9 cellular contexts compared by ENCODE assay signal in genomic region chr12:74953697-74954096, GRCh38.
"Had no signal": no experiment of that assay in that cellular context is flagged by ENCODE, and none has a peak within 500 bp of the region (broad histone marks: within the 10 kb centered on the region; RNA-seq: fewer than 3 reads in every experiment).

No MANE protein-coding gene starts in this region.

- H3K9me3 ChIP-seq: HAP-1 had no signal

- DNase-seq: GM23248, GOT3, H7, HFFc6, IMR-90 had no signal

- H3K27ac ChIP-seq: GM23248, HL-60 had no signal

- H3K4me3 ChIP-seq: GM23248, HAP-1, K562 had no signal

- H3K36me3 ChIP-seq: HAP-1 had no signal

- ATAC-seq: HCT116, K562 had no signal

- H3K9ac ChIP-seq: GM23248 had no signal

- H3K4me1 ChIP-seq: HAP-1 had no signal

- H2AFZ ChIP-seq: GM23248 had no signal

- FAIRE-seq: K562 had no signal
